11 cellular contexts compared by ENCODE assay signal in genomic region chr3:134371542-134372324, GRCh38. TPM values are rescaled to one million over a fixed set of nuclear protein-coding genes. Genes with fewer than 3 reads are reported as not detected.
DNase-seq lines count a peak whose midpoint lies in the region; ATAC-seq and TF ChIP-seq lines count a peak whose summit lies in the region.
"Had no signal": no experiment of that assay in that cellular context is flagged by ENCODE, and none has a peak within 500 bp of the region (broad histone marks: within the 10 kb centered on the region; RNA-seq: fewer than 3 reads in every experiment).

No MANE protein-coding gene starts in this region.

- no peak for ATAC-seq in GM18517 (IDR thresholded peaks at IDR 0.05; ENCODE audit: unreplicated experiment)
- ATAC-seq: esophagus mucosa had no signal

- 85 to 88% methylated on average over 7 of the region's 7 CpGs for WGBS in sigmoid colon, 2 donors

- TF ChIP-seq POLR2A in sigmoid colon (IDR thresholded peaks at IDR 0.05) = no peak

- intact Hi-C loops in sigmoid colon (cut with DNase I) = loop anchor here (5.0 kb wide), 2 partner anchors 116 to 159 kb away; partner anchors contain the start of genes ANAPC13 and CEP63

- H3K27ac ChIP-seq in sigmoid colon (peak overlapping the region; percentile 98 to 100 (median 100)), SJCRH30 (no peak overlapping the region)
- H3K27ac ChIP-seq: VCaP had no signal

- TF ChIP-seq CTCF in sigmoid colon (IDR thresholded peaks at IDR 0.05) = no peak

- H3K9ac ChIP-seq in ES-I3 (ENCODE audit: low read depth, low read length) = peak overlapping the region; percentile 85; the same call in 1 of the 2 replicates

- DNase-seq in amniotic epithelial cell (ENCODE audit: low read depth) = peak; percentile 79
- peak; percentile 72 for DNase-seq in hepatic stellate cell (ENCODE audit: low spot score)
- peak; percentile 56 for DNase-seq in sigmoid colon
- no peak for DNase-seq in SJCRH30
- DNase-seq in GM03348 (ENCODE audit: low spot score) = no peak
- no peak for DNase-seq in effector CD8-positive, alpha-beta T cell (lab: John Stamatoyannopoulos, UW)
- DNase-seq: NCI-H1417 treated with DMSO at 0.1 percent for 48 hours had no signal

- H3K4me3 ChIP-seq in sigmoid colon = peak overlapping the region; percentile 1 to 78 (median 74)
- no peak overlapping the region; the same call in 1 of the 2 replicates for H3K4me3 ChIP-seq in SJCRH30

- H3K9me3 ChIP-seq in ES-I3 (ENCODE audit: control insufficient read depth, insufficient read depth, low read length) (no peaks in the 10 kb centered on the region), sigmoid colon (no peaks in the 10 kb centered on the region), SJCRH30 (replicated peaks) (no peaks in the 10 kb centered on the region)

- H3K4me1 ChIP-seq in ES-I3 (ENCODE audit: insufficient read depth, low read length) = peaks cover 44% of the 10 kb centered on the region
- peaks cover 0 to 74% (median 72%) of the 10 kb centered on the region in 4 donors for H3K4me1 ChIP-seq in sigmoid colon
- H3K4me1 ChIP-seq in SJCRH30 = peaks cover 10% of the 10 kb centered on the region; the same call in 1 of the 2 replicates

- H3K27me3 ChIP-seq in sigmoid colon (no peaks in the 10 kb centered on the region), SJCRH30 (no peaks in the 10 kb centered on the region)

- peaks cover 34% of the 10 kb centered on the region for H3K36me3 ChIP-seq in ES-I3 (ENCODE audit: insufficient read depth, low read length)
- peaks cover 10 to 46% (median 28%) of the 10 kb centered on the region in 4 donors for H3K36me3 ChIP-seq in sigmoid colon
- H3K36me3 ChIP-seq in SJCRH30 = peaks cover 52% of the 10 kb centered on the region

- TF ChIP-seq EP300 in sigmoid colon (IDR thresholded peaks at IDR 0.05) = no peak

RNA-seq across cellular contexts. Expression of gene AMOTL2, which starts 2.5 kb away (rescaled TPM):
- 100 to 1,000 TPM in 1 of 4 donors, 10 to 100 TPM in 3; 43.5 to 112 (median 47.6) TPM for total RNA-seq in sigmoid colon
- polyA plus RNA-seq in sigmoid colon = 10 to 100 TPM in 1 of 3 donors, 1 to 10 TPM in 2; 1.6 to 13.8 (median 9.9) TPM
- 18.8 and 19.0 TPM in 2 replicates for total RNA-seq in SJCRH30 (2014; rRNA removed; shearing (Covaris generic))

Comparison
In these comparisons a context has a peak if more than half of its experiments do, and no peak if none do; other contexts are left out.
1. DNase-seq: peak in amniotic epithelial cell (single experiment), hepatic stellate cell (single experiment) and sigmoid colon (single experiment); none in SJCRH30 (0 of 2), GM03348 (single experiment) and effector CD8-positive, alpha-beta T cell (single experiment).